In genomic region chr17:27495460-27495859, GRCh38 we compare ENCODE assay signal across 9 cellular contexts. TPM values are rescaled to one million over a fixed set of nuclear protein-coding genes. Genes with fewer than 3 reads are reported as not detected.
A peak's percentile ranks its signal among the peaks of the same experiment; 100 is the strongest.
DNase-seq lines count a peak whose midpoint lies in the region; ATAC-seq and TF ChIP-seq lines count a peak whose summit lies in the region.
"Had no signal": no experiment of that assay in that cellular context is flagged by ENCODE, and none has a peak within 500 bp of the region (broad histone marks: within the 10 kb centered on the region; RNA-seq: fewer than 3 reads in every experiment).

No MANE protein-coding gene starts in this region.

- ATAC-seq in GM19023 (IDR thresholded peaks at IDR 0.05; ENCODE audit: unreplicated experiment) = no peak

- no peak overlapping the region for H3K4me3 ChIP-seq in SK-N-MC

- H3K9me3 ChIP-seq in SK-N-MC (ENCODE audit: low read depth, low read length) = no peaks in the 10 kb centered on the region
- H3K9me3 ChIP-seq: neutrophil had no signal

- peak; percentile 12 for TF ChIP-seq POLR2A in GM19193 (IDR thresholded peaks at IDR 0.05; ENCODE audit: extremely low read depth, insufficient read depth, insufficient read length)

- H3K27ac ChIP-seq in SK-N-MC (peak overlapping the region; percentile 53), layer of hippocampus (ENCODE audit: low read depth, low read length) (peak overlapping the region; percentile 78), temporal lobe (ENCODE audit: low read depth, low read length) (peak overlapping the region; percentile 77)

- no peaks in the 10 kb centered on the region for H3K36me3 ChIP-seq in SK-N-MC (ENCODE audit: insufficient read depth, low read length)
- H3K36me3 ChIP-seq: neutrophil had no signal

- DNase-seq in SK-N-MC (ENCODE audit: low read depth, low spot score) (no peak), amygdala (lab: John Stamatoyannopoulos, UW) (no peak), HCEC 1CT (no peak), retina (no peak)

- H3K9ac ChIP-seq in SK-N-MC (ENCODE audit: insufficient read length) = no peak overlapping the region

- H3K27me3 ChIP-seq in layer of hippocampus (ENCODE audit: control insufficient read depth, insufficient read depth, low read length) = no peaks in the 10 kb centered on the region
- H3K27me3 ChIP-seq: neutrophil had no signal

RNA-seq across cellular contexts. Expression of gene KSR1, which starts 39.2 kb away (rescaled TPM):
- total RNA-seq in temporal lobe = 17.7 TPM
